18 cellular contexts compared by ENCODE assay signal in genomic region chr2:120619579-120619978, GRCh38.
DNase-seq lines count a peak whose midpoint lies in the region; ATAC-seq, FAIRE-seq and TF ChIP-seq lines count a peak whose summit lies in the region.
"Had no signal": no experiment of that assay in that cellular context is flagged by ENCODE, and none has a peak within 500 bp of the region (broad histone marks: within the 10 kb centered on the region; RNA-seq: fewer than 3 reads in every experiment).

No MANE protein-coding gene starts in this region.

- H3K36me3 ChIP-seq in HepG2 (replicated peaks in 1 of 2; ENCODE audit: control insufficient read depth in 1 of 2, insufficient read depth in 2 of 2, low read length in 2 of 2) (no peaks in the 10 kb centered on the region), right lobe of liver (no peaks in the 10 kb centered on the region), body of pancreas (replicated peaks in 1 of 2; ENCODE audit: insufficient read depth in 1 of 2, low read depth in 2 of 2) (no peaks in the 10 kb centered on the region), left lung (no peaks in the 10 kb centered on the region), upper lobe of right lung (no peaks in the 10 kb centered on the region)

- no peak overlapping the region for H2AFZ ChIP-seq in HepG2 (ENCODE audit: low read length)

- H3K79me2 ChIP-seq in HepG2 (ENCODE audit: insufficient read depth, low read length), result no peaks in the 10 kb centered on the region

- no peaks in the 10 kb centered on the region for H4K20me1 ChIP-seq in HepG2 (ENCODE audit: insufficient read depth, low read length)

- FAIRE-seq in HepG2 (lab: Jason Lieb, UNC), result peak; percentile 98
- FAIRE-seq: GM12892, GM19239 had no signal

- H3K4me2 ChIP-seq in HepG2 (ENCODE audit: low read depth, low read length), result peak overlapping the region; percentile 22

- no peak overlapping the region for H3K9ac ChIP-seq in HepG2 (ENCODE audit: insufficient read depth, low read depth, low read length)

- no TSS peak for BruUV-seq in HepG2 (replicated peaks; lab: Mats Ljungman, UMichigan)

- TF ChIP-seq RAD21 in HepG2 (CRISPR knock-in tag; IDR thresholded peaks at IDR 0.05), result no peak

- CTCF ChIA-PET in HepG2 (lab: Yijun Ruan, JAX; ENCODE audit: low intra/inter-chr PET ratio, low total read pairs), result no interaction called here

- no peak overlapping the region for H3K27ac ChIP-seq in HepG2 (ENCODE audit: extremely low read length, insufficient read depth, low read length)
- no peak overlapping the region for H3K27ac ChIP-seq in right lobe of liver
- peak overlapping the region in 1 of 4 donors; percentile 31 for H3K27ac ChIP-seq in body of pancreas
- H3K27ac ChIP-seq in left lung, result no peak overlapping the region
- no peak overlapping the region for H3K27ac ChIP-seq in upper lobe of right lung

- H3K9me3 ChIP-seq in HepG2 (ENCODE audit: low read length) (no peaks in the 10 kb centered on the region), right lobe of liver (no peaks in the 10 kb centered on the region), body of pancreas (no peaks in the 10 kb centered on the region), left lung (peaks cover 0 to 4% of the 10 kb centered on the region in 2 donors), upper lobe of right lung (no peaks in the 10 kb centered on the region)

- TF ChIP-seq CTCF in HepG2 (CRISPR knock-in tag; IDR thresholded peaks at IDR 0.05) (no peak), right lobe of liver (IDR thresholded peaks at IDR 0.05) (no peak), body of pancreas (IDR thresholded peaks at IDR 0.05) (no peak), left lung (IDR thresholded peaks at IDR 0.05) (no peak), upper lobe of right lung (IDR thresholded peaks at IDR 0.05) (no peak)

- ATAC-seq in HepG2, result peak; percentile 96
- ATAC-seq in right lobe of liver, result no peak
- ATAC-seq in body of pancreas, result peak; percentile 70
- ATAC-seq in left lung, result peak; percentile 43
- peak; percentile 65 for ATAC-seq in upper lobe of right lung
- no peak for ATAC-seq in HG03135 (IDR thresholded peaks at IDR 0.05; ENCODE audit: unreplicated experiment)
- no peak for ATAC-seq in HG03565 (IDR thresholded peaks at IDR 0.05; ENCODE audit: unreplicated experiment)

- WGBS in HepG2 (ENCODE audit: low lambda C conversion rate), result 3% methylated on average over 4 of the region's 4 CpGs
- 73% methylated on average over 4 of the region's 4 CpGs for WGBS in right lobe of liver (ENCODE audit: insufficient coverage, low coverage, low lambda C conversion rate, missing lambda C conversion rate)
- WGBS in body of pancreas, 2 donors, result 61 to 65% methylated on average over 3 to 4 of the region's 4 CpGs

- intact Hi-C loops in HepG2 (cut with micrococcal nuclease; ENCODE audit: unreplicated experiment) (loop anchor here (1.0 kb wide), 1 partner anchor 55 kb away; no protein-coding TSS in a partner anchor), right lobe of liver (cut with DNase I) (no loop called here), body of pancreas (cut with DNase I) (no loop called here), left lung (cut with DNase I) (no loop called here), upper lobe of right lung (cut with DNase I) (no loop called here)

- in situ Hi-C loops in HepG2 (cut with HindIII; ENCODE audit: extremely low pct_ligation_motif_present, low pct_unique_long_range_greater_than_20kb), result no loop called here

- TF ChIP-seq EP300 in HepG2 (IDR thresholded peaks at IDR 0.05; ENCODE audit: low read depth in 2 of 2, low read length in 2 of 2), result peak in 1 of 2 experiments; percentile 27; a peak in 1 of 4 replicates
- peak; percentile 22; the same call in 1 of the 2 replicates for TF ChIP-seq EP300 in HepG2 (CRISPR knock-in tag; IDR thresholded peaks at IDR 0.05; ENCODE audit: borderline replicate concordance)

- H3K4me3 ChIP-seq in HepG2 (replicated peaks in 1 of 3; ENCODE audit: insufficient read depth in 1 of 3, low read depth in 2 of 3, low read length in 3 of 3) (no peak overlapping the region), right lobe of liver (no peak overlapping the region), body of pancreas (no peak overlapping the region), left lung (no peak overlapping the region), upper lobe of right lung (no peak overlapping the region)

- TF ChIP-seq POLR2A in HepG2 (IDR thresholded peaks at IDR 0.05; ENCODE audit: insufficient read depth in 1 of 2, low read depth in 2 of 2, low read length in 2 of 2) (no peak), right lobe of liver (IDR thresholded peaks at IDR 0.05) (no peak), body of pancreas (IDR thresholded peaks at IDR 0.05) (no peak)

- H3K4me1 ChIP-seq in HepG2 (ENCODE audit: insufficient read depth, low read length) (peaks cover 23% of the 10 kb centered on the region), right lobe of liver (no peaks in the 10 kb centered on the region), body of pancreas (no peaks in the 10 kb centered on the region), left lung (no peaks in the 10 kb centered on the region), upper lobe of right lung (no peaks in the 10 kb centered on the region)

- H3K27me3 ChIP-seq in HepG2 (ENCODE audit: control insufficient read depth in 1 of 2, insufficient read depth in 2 of 2, low read length in 2 of 2), result peaks cover 3 to 34% of the 10 kb centered on the region in 2 experiments; a peak in 4 of 5 replicates
- H3K27me3 ChIP-seq in right lobe of liver, result no peaks in the 10 kb centered on the region
- H3K27me3 ChIP-seq in body of pancreas, result no peaks in the 10 kb centered on the region
- no peaks in the 10 kb centered on the region for H3K27me3 ChIP-seq in left lung
- H3K27me3 ChIP-seq in upper lobe of right lung, result no peaks in the 10 kb centered on the region

- POLR2A ChIA-PET in HepG2 (lab: Yijun Ruan, JAX), result interaction anchor here (1.0 to 1.1 kb wide), 3 partner anchors 66 to 154 kb away, joined by 3 to 4 read pairs (median 3); no protein-coding TSS in a partner anchor

- DNase-seq in HepG2 (ENCODE audit: low spot score) (peak; percentile 89), right lobe of liver (no peak), body of pancreas (no peak), left lung (peak in 1 of 2 donors; percentile 1), upper lobe of right lung (no peak), hippocampal formation (lab: John Stamatoyannopoulos, UW) (no peak)
- DNase-seq: CD4-positive, CD25-positive, alpha-beta regulatory T cell; DND-41; GDM1; KG1; NCI-H1092 treated with DMSO at 0.1 percent for 48 hours; NCI-H1694 treated with DMSO at 0.1 percent for 48 hours; NCI-H446 treated with DMSO at 0.1 percent for 48 hours; NCI-H774 had no signal

TF ChIP-seq in HepG2, 621 proteins besides CTCF, POLR2A, EP300 and RAD21 (continues in another document):
- TF ChIP-seq ZNF614 (CRISPR knock-in tag; IDR thresholded peaks at IDR 0.05; ENCODE audit: borderline replicate concordance) (peak; percentile 66; the same call in 1 of the 2 replicates), ELF4 (CRISPR knock-in tag; IDR thresholded peaks at IDR 0.05; ENCODE audit: borderline replicate concordance) (no peak), RORA (CRISPR knock-in tag; IDR thresholded peaks at IDR 0.05) (no peak), CENPT (CRISPR knock-in tag; IDR thresholded peaks at IDR 0.05; ENCODE audit: low read depth) (no peak), SAFB2 (CRISPR knock-in tag; IDR thresholded peaks at IDR 0.05; ENCODE audit: borderline replicate concordance, low read depth) (no peak), FOXO4 (CRISPR knock-in tag; conservative IDR thresholded peaks at IDR 0.05) (no peak), RXRB (CRISPR knock-in tag; IDR thresholded peaks at IDR 0.05; ENCODE audit: borderline replicate concordance) (peak; percentile 40; the same call in 1 of the 2 replicates), HNF4A (CRISPR knock-in tag; IDR thresholded peaks at IDR 0.05) (peak; percentile 46), ADNP (CRISPR knock-in tag; IDR thresholded peaks at IDR 0.05) (no peak), MED1 (CRISPR knock-in tag; IDR thresholded peaks at IDR 0.05) (peak; percentile 25; the same call in 1 of the 2 replicates), SP5 (CRISPR knock-in tag; IDR thresholded peaks at IDR 0.05; ENCODE audit: borderline replicate concordance, low read depth) (peak; percentile 44; the same call in 1 of the 2 replicates), ZNF431 (CRISPR knock-in tag; IDR thresholded peaks at IDR 0.05; ENCODE audit: borderline replicate concordance, low read depth) (no peak), ZNF276 (CRISPR knock-in tag; IDR thresholded peaks at IDR 0.05; ENCODE audit: low read depth) (no peak), TBP (CRISPR knock-in tag; IDR thresholded peaks at IDR 0.05) (no peak), ZNF777 (CRISPR knock-in tag; IDR thresholded peaks at IDR 0.05) (no peak), CREB1 (IDR thresholded peaks at IDR 0.05) (no peak), CREB1 (CRISPR knock-in tag; IDR thresholded peaks at IDR 0.05) (no peak), NFATC3 (CRISPR knock-in tag; IDR thresholded peaks at IDR 0.05) (no peak), RBM39 (IDR thresholded peaks at IDR 0.05; ENCODE audit: low read depth, low read length, poor library complexity, severe bottlenecking) (no peak)

Comparison
In these comparisons a context has a peak if more than half of its experiments do, and no peak if none do; other contexts are left out.
1. ATAC-seq: peak in HepG2 (single experiment), body of pancreas (single experiment), left lung (single experiment) and upper lobe of right lung (single experiment); none in right lobe of liver (0 of 4), HG03135 (single experiment) and HG03565 (single experiment).